1 cellular context compared by ENCODE assay signal in genomic region chr6:95805699-95806098, GRCh38.
TF ChIP-seq lines count a peak whose summit lies in the region.

No MANE protein-coding gene starts in this region.

TF ChIP-seq in GM12878, 131 proteins besides CTCF, POLR2A, EP300 and RAD21 (continued from another document):
- TF ChIP-seq, protein P1, sequence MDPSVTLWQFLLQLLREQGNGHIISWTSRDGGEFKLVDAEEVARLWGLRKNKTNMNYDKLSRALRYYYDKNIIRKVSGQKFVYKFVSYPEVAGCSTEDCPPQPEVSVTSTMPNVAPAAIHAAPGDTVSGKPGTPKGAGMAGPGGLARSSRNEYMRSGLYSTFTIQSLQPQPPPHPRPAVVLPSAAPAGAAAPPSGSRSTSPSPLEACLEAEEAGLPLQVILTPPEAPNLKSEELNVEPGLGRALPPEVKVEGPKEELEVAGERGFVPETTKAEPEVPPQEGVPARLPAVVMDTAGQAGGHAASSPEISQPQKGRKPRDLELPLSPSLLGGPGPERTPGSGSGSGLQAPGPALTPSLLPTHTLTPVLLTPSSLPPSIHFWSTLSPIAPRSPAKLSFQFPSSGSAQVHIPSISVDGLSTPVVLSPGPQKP (IDR thresholded peaks at IDR 0.05; ENCODE audit: low read depth, low read length) = no peak
- TF ChIP-seq FOXM1 (IDR thresholded peaks at IDR 0.05; ENCODE audit: low read depth, low read length) (no peak), CHD1 (IDR thresholded peaks at IDR 0.05; ENCODE audit: low read depth, low read length) (no peak), SMAD5 (IDR thresholded peaks at IDR 0.05; ENCODE audit: low read depth) (no peak), ZBTB4 (CRISPR knock-in tag; IDR thresholded peaks at IDR 0.05) (no peak)
